33 cellular contexts compared by ENCODE assay signal in genomic region chr11:89267660-89268302, GRCh38.
"Had no signal": no experiment of that assay in that cellular context is flagged by ENCODE, and none has a peak within 500 bp of the region (broad histone marks: within the 10 kb centered on the region; RNA-seq: fewer than 3 reads in every experiment).

No MANE protein-coding gene starts in this region.

- H3K27ac Mint-ChIP-seq: activated B cell treated with CpG ODN at 0.5 μM for 24 hours; activated CD8-positive, alpha-beta T cell treated with anti-CD3 and anti-CD28 coated beads for 36 hours; activated naive CD4-positive, alpha-beta T cell treated with anti-CD3 and anti-CD28 coated beads, Interleukin-2, amount 50 U/mL, for 24 hours; activated naive CD8-positive, alpha-beta T cell treated with anti-CD3 and anti-CD28 coated beads, Interleukin-2, amount 10 ng/mL, durations not matched to agents 7 days and 5 days; activated T-cell treated with anti-CD3 and anti-CD28 coated beads, Interleukin-2, amount 50 U/mL, for 72 hours; activated T-helper 2 cell treated with anti-CD3 and anti-CD28 coated beads, Interferon-gamma antibody, Interleukin-2, Interleukin-4, amounts not matched to agents 10 μg/mL and 5 μg/mL and 100 μg/mL, durations not matched to agents 14 hours and 24 hours and 36 hours; T-cell; T-helper 17 cell had no signal

- FAIRE-seq: RCC 7860 had no signal

- H3K36me3 Mint-ChIP-seq: activated naive CD4-positive, alpha-beta T cell treated with anti-CD3 and anti-CD28 coated beads, Interleukin-2, amount 50 U/mL, for 24 hours; activated naive CD8-positive, alpha-beta T cell treated with anti-CD3 and anti-CD28 coated beads, Interleukin-2, amount 10 ng/mL, durations not matched to agents 7 days and 5 days; T-cell had no signal

- H3K36me3 ChIP-seq: ascending aorta, MG63 had no signal

- H3K27ac ChIP-seq: ascending aorta, PC-9, RWPE1, VCaP had no signal

- ATAC-seq: activated CD8-positive, alpha-beta T cell treated with anti-CD3 and anti-CD28 coated beads for 36 hours; activated T-cell treated with anti-CD3 and anti-CD28 coated beads, Interleukin-2, amount 50 U/mL, for 72 hours; Right ventricle myocardium inferior; SK-N-SH treated with all-trans-retinoic acid at 6 μM for 48 hours; T-cell; T-helper 17 cell had no signal

- H3K9me3 Mint-ChIP-seq: activated B cell treated with CpG ODN at 0.5 μM for 24 hours; activated naive CD4-positive, alpha-beta T cell treated with anti-CD3 and anti-CD28 coated beads, Interleukin-2, amount 50 U/mL, for 24 hours; activated naive CD8-positive, alpha-beta T cell treated with anti-CD3 and anti-CD28 coated beads, Interleukin-2, amount 10 ng/mL, durations not matched to agents 7 days and 5 days; activated T-helper 2 cell treated with anti-CD3 and anti-CD28 coated beads, Interferon-gamma antibody, Interleukin-2, Interleukin-4, amounts not matched to agents 10 μg/mL and 5 μg/mL and 100 μg/mL, durations not matched to agents 14 hours and 24 hours and 36 hours had no signal

- H3K4me3 ChIP-seq: ascending aorta, MG63, PC-9 had no signal

- H3K4me3 Mint-ChIP-seq: activated B cell treated with CpG ODN at 0.5 μM for 24 hours; activated CD8-positive, alpha-beta T cell treated with anti-CD3 and anti-CD28 coated beads for 36 hours; activated naive CD4-positive, alpha-beta T cell treated with anti-CD3 and anti-CD28 coated beads, Interleukin-2, amount 50 U/mL, for 24 hours; activated naive CD8-positive, alpha-beta T cell treated with anti-CD3 and anti-CD28 coated beads, Interleukin-2, amount 10 ng/mL, durations not matched to agents 7 days and 5 days; activated T-cell treated with anti-CD3 and anti-CD28 coated beads, Interleukin-2, amount 50 U/mL, for 72 hours; T-cell; T-helper 17 cell had no signal

- H3K4me1 ChIP-seq: ascending aorta had no signal

- H3K9me3 ChIP-seq: MG63 had no signal

- H3K4me1 Mint-ChIP-seq: activated B cell treated with CpG ODN at 0.5 μM for 24 hours; activated naive CD4-positive, alpha-beta T cell treated with anti-CD3 and anti-CD28 coated beads, Interleukin-2, amount 50 U/mL, for 24 hours; activated naive CD8-positive, alpha-beta T cell treated with anti-CD3 and anti-CD28 coated beads, Interleukin-2, amount 10 ng/mL, durations not matched to agents 7 days and 5 days; T-cell; T-helper 17 cell had no signal

- H3K27me3 ChIP-seq: ascending aorta, MG63 had no signal

- DNase-seq: activated B cell treated with CpG ODN at 0.5 μM for 24 hours; activated CD4-positive, alpha-beta T cell treated with anti-CD3 and anti-CD28 coated beads for 1 hour; activated CD4-positive, alpha-beta T cell treated with anti-CD3 and anti-CD28 coated beads for 48 hours; activated CD8-positive, alpha-beta T cell treated with anti-CD3 and anti-CD28 coated beads for 36 hours; activated gamma-delta T cell; activated naive CD4-positive, alpha-beta T cell treated with Interleukin-2 at 50 U/mL for 16 hours; activated naive CD8-positive, alpha-beta T cell treated with anti-CD3 and anti-CD28 coated beads, Interleukin-2, amount 10 ng/mL, durations not matched to agents 7 days and 5 days; activated T-cell treated with anti-CD3 and anti-CD28 coated beads, Interleukin-2, amount 50 U/mL, for 1 hour; activated T-cell treated with anti-CD3 and anti-CD28 coated beads, Interleukin-2, amount 50 U/mL, for 72 hours; amygdala; Kasumi-1; KG1; MG63; NCI-H1048; NCI-H1105 treated with DMSO at 0.1 percent for 48 hours; NCI-H1436; NCI-H1694; NCI-H1930; NCI-H2107; NCI-H345; NCI-H526 treated with DMSO at 0.1 percent for 48 hours; PC-9; SIG-M5; T-cell; T-helper 17 cell had no signal

- H3K27me3 Mint-ChIP-seq: activated B cell treated with CpG ODN at 0.5 μM for 24 hours; activated CD8-positive, alpha-beta T cell treated with anti-CD3 and anti-CD28 coated beads for 36 hours; activated naive CD4-positive, alpha-beta T cell treated with anti-CD3 and anti-CD28 coated beads, Interleukin-2, amount 50 U/mL, for 24 hours; activated naive CD8-positive, alpha-beta T cell treated with anti-CD3 and anti-CD28 coated beads, Interleukin-2, amount 10 ng/mL, durations not matched to agents 7 days and 5 days; T-cell; T-helper 17 cell had no signal
